In the genomic region with DNA sequence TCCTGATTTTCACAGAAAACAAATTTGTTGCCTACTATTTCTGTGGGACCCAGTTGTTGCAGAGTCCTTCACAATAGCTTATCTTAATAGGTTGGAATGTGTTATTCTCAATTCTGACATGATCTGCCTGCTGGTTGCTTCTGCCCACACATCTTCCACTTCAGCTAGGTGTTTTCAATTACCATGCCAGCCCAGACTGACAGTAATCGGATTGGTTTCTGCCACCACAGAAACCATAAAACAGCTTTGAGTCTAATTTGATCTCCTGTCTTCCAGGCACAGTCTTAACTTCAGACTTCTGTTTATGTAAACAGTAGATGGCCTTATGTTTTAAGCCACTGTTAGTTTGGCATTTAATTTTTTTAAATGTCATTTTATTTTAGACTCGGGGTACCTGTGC, we compare ENCODE assay signal across 25 cellular contexts.
"Had no signal": no experiment of that assay in that cellular context is flagged by ENCODE, and none has a peak within 500 bp of the region (broad histone marks: within the 10 kb centered on the region; RNA-seq: fewer than 3 reads in every experiment).

No MANE protein-coding gene starts in this region.

- H3K4me2 ChIP-seq: PC-9 had no signal

- ATAC-seq: body of pancreas, K562 had no signal

- H2AFZ ChIP-seq: PC-9 had no signal

- FAIRE-seq: bronchial epithelial cell, K562 had no signal

- H3K27me3 Mint-ChIP-seq: activated naive CD4-positive, alpha-beta T cell treated with anti-CD3 and anti-CD28 coated beads, Interleukin-2, amount 50 U/mL, for 24 hours had no signal

- H3K36me3 Mint-ChIP-seq: activated naive CD4-positive, alpha-beta T cell treated with anti-CD3 and anti-CD28 coated beads, Interleukin-2, amount 50 U/mL, for 24 hours had no signal

- H3K27ac ChIP-seq: ascending aorta, body of pancreas, PC-9 had no signal

- H3K9me3 Mint-ChIP-seq: activated B cell treated with CpG ODN at 0.5 μM for 24 hours; activated naive CD4-positive, alpha-beta T cell treated with anti-CD3 and anti-CD28 coated beads, Interleukin-2, amount 50 U/mL, for 24 hours; T-helper 1 cell treated with Interleukin-12 subunit alpha and Interleukin-12 subunit beta and Interleukin-4 antibody, amounts not matched to agents 30 μg/mL and 1 μg/mL, for 36 hours had no signal

- H3K36me3 ChIP-seq: ascending aorta had no signal

- H3K4me3 Mint-ChIP-seq: activated B cell treated with CpG ODN at 0.5 μM for 24 hours; activated CD4-positive, alpha-beta T cell treated with anti-CD3 and anti-CD28 coated beads, Interleukin-2, amount 10 ng/mL, durations not matched to agents 24 days and 14 days; activated naive CD4-positive, alpha-beta T cell treated with anti-CD3 and anti-CD28 coated beads, Interleukin-2, amount 50 U/mL, for 24 hours; T-helper 1 cell treated with Interleukin-12 subunit alpha and Interleukin-12 subunit beta and Interleukin-4 antibody, amounts not matched to agents 30 μg/mL and 1 μg/mL, for 36 hours had no signal

- DNase-seq: activated B cell treated with CpG ODN at 0.5 μM for 24 hours; activated CD4-positive, alpha-beta T cell treated with anti-CD3 and anti-CD28 coated beads for 1 hour; activated CD4-positive, alpha-beta T cell treated with anti-CD3 and anti-CD28 coated beads, Interleukin-2, amount 10 ng/mL, durations not matched to agents 24 days and 14 days; activated CD4-positive, alpha-beta T cell treated with anti-CD3 and anti-CD28 coated beads, Interleukin-2, amount 50 U/mL, for 48 hours; activated effector memory CD4-positive, alpha-beta T cell treated with Interleukin-2 at 50 U/mL for 16 hours; activated naive CD4-positive, alpha-beta T cell; activated T-cell treated with anti-CD3 and anti-CD28 coated beads for 4 hours; body of pancreas; central memory CD4-positive, alpha-beta T cell; Kasumi-1; NCI-H1048; NCI-H146; NCI-H187 treated with DMSO at 0.1 percent for 48 hours; NCI-H2081 treated with DMSO at 0.1 percent for 48 hours; NCI-H345; NCI-H510A; NCI-H526 treated with DMSO at 0.1 percent for 48 hours; PC-9; SHP77 treated with DMSO at 0.1 percent for 48 hours; T-helper 9 cell had no signal

- H3K27ac Mint-ChIP-seq: activated B cell treated with CpG ODN at 0.5 μM for 24 hours; activated CD4-positive, alpha-beta T cell treated with anti-CD3 and anti-CD28 coated beads, Interleukin-2, amount 10 ng/mL, durations not matched to agents 24 days and 14 days; activated naive CD4-positive, alpha-beta T cell treated with anti-CD3 and anti-CD28 coated beads, Interleukin-2, amount 50 U/mL, for 24 hours; T-helper 1 cell treated with Interleukin-12 subunit alpha and Interleukin-12 subunit beta and Interleukin-4 antibody, amounts not matched to agents 30 μg/mL and 1 μg/mL, for 36 hours had no signal

- H3K4me3 ChIP-seq: ascending aorta, body of pancreas, K562, PC-9 had no signal

- H3K4me1 Mint-ChIP-seq: activated B cell treated with CpG ODN at 0.5 μM for 24 hours; activated CD4-positive, alpha-beta T cell treated with anti-CD3 and anti-CD28 coated beads, Interleukin-2, amount 10 ng/mL, durations not matched to agents 24 days and 14 days; activated naive CD4-positive, alpha-beta T cell treated with anti-CD3 and anti-CD28 coated beads, Interleukin-2, amount 50 U/mL, for 24 hours had no signal

- H3K27me3 ChIP-seq: ascending aorta, body of pancreas had no signal

- H3K4me1 ChIP-seq: ascending aorta, body of pancreas had no signal

- H3K9me3 ChIP-seq: ascending aorta, body of pancreas had no signal
